ENCODE assay signal across 8 cellular contexts in the genomic region with DNA sequence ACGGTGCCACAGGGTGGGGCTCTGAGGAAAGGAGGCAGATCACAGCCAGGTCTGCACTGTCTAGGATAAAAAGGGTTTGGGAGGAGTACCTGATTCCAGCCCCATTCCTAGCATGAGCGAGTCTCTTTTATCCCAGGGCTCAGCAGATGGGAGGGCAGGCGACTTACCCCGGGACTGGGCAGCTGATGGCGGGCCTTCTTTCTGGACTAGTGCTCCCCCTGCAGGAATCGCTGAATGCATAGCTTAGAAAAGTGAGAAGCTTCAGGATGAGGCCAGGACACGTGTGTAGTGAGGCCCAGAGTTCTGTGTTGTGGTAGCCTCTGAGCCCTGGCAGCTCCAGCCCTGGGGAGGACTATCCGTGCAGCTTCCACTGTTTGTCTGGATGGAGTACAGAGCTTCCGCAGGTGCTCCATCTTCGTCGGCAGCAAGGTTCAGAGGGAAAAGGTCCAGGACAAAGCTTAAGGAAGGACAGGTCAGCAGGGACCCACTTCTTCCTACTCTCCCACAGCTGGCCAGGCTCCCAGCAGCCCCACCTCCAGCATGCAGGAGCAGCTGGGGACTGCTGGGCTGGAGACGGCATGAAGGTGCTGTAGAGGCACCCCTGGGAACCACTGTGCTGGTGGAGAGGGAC. TPM values are rescaled to one million over a fixed set of nuclear protein-coding genes. Genes with fewer than 3 reads are reported as not detected.
DNase-seq lines count a peak whose midpoint lies in the region; ATAC-seq, FAIRE-seq and TF ChIP-seq lines count a peak whose summit lies in the region.

No MANE protein-coding gene starts in this region.

- peak; percentile 85 for TF ChIP-seq RAD21 in Ishikawa (IDR thresholded peaks at IDR 0.05; ENCODE audit: low read depth)

- TF ChIP-seq EP300 in Ishikawa (IDR thresholded peaks at IDR 0.05; ENCODE audit: borderline replicate concordance): no peak

- FAIRE-seq in RCC 7860 (lab: Jason Lieb, UNC): no peak

- ATAC-seq in HG03045 (IDR thresholded peaks at IDR 0.05; ENCODE audit: unreplicated experiment) (no peak), HG03520 (IDR thresholded peaks at IDR 0.05; ENCODE audit: unreplicated experiment) (no peak)

- peak; percentile 79 for DNase-seq in ELR (ENCODE audit: low read depth)
- DNase-seq in RCC 7860 (ENCODE audit: low spot score): peak; percentile 29
- DNase-seq in cerebellum (ENCODE audit: low spot score): peak; percentile 72
- DNase-seq in left kidney (ENCODE audit: low read depth, low spot score): peak; percentile 86
- peak; percentile 63 for DNase-seq in stromal cell of bone marrow (ENCODE audit: low read depth)

TF ChIP-seq in Ishikawa, 13 proteins besides CTCF, POLR2A, EP300 and RAD21:
- TF ChIP-seq TCF12 (IDR thresholded peaks at IDR 0.05; ENCODE audit: low read depth): no peak
- TF ChIP-seq MAX (IDR thresholded peaks at IDR 0.05): peak; percentile 49; the same call in 1 of the 2 replicates
TF ChIP-seq in Ishikawa: peak in this region for 1.

RNA-seq across cellular contexts. Expression of gene COMMD9, which starts 30.4 kb away (rescaled TPM):
- 34.8 TPM for total RNA-seq in cerebellum

RNA-seq across cellular contexts. Expression of gene PRR5L, which starts 37.2 kb away (rescaled TPM):
- total RNA-seq in cerebellum: 12.9 TPM

Comparison
In these comparisons a context has a peak if more than half of its experiments do, and no peak if none do; other contexts are left out.
1. DNase-seq: peak in every context shown above with its lines; median percentile 86 in left kidney; 79 in ELR; 72 in cerebellum; 63 in stromal cell of bone marrow; 29 in RCC 7860.